In the genomic region with DNA sequence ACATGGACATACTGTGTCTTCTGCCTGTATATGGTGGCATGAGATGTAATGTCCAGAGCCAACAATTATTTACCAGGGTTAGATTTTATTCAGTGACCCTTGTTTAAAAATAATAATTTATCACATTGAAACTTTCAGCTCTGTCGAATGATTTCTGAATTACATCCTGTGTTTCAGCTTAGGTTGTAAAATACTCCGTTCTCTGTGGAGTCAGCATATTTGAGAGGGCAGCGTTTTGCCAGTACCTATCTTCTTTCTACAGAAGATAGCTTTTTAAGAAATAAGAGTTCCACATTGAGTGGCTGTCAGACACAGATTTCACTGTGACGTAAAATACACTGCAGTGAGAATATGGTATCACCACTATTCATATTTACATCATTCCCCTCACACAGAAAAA, we compare ENCODE assay signal across 23 cellular contexts.
"Had no signal": no experiment of that assay in that cellular context is flagged by ENCODE, and none has a peak within 500 bp of the region (broad histone marks: within the 10 kb centered on the region; RNA-seq: fewer than 3 reads in every experiment).

No MANE protein-coding gene starts in this region.

- H3K4me3 ChIP-seq: coronary artery, dorsolateral prefrontal cortex, esophagus muscularis mucosa, gastroesophageal sphincter, heart left ventricle, left lung, lower lobe of right lung, mucosa of descending colon had no signal

- H3K27me3 ChIP-seq: dorsolateral prefrontal cortex, esophagus muscularis mucosa, foreskin keratinocyte, gastroesophageal sphincter, heart left ventricle, left lung had no signal

- H3K27me3 Mint-ChIP-seq: naive B cell had no signal

- ATAC-seq: foreskin keratinocyte, gastroesophageal sphincter, heart left ventricle, left cardiac atrium, left lung, left ventricle myocardium superior, lower lobe of right lung had no signal

- H3K4me3 Mint-ChIP-seq: mesothelial cell of epicardium, naive B cell had no signal

- H3K27ac ChIP-seq: coronary artery, dorsolateral prefrontal cortex, esophagus muscularis mucosa, foreskin keratinocyte, gastroesophageal sphincter, heart left ventricle, left lung, lower lobe of right lung had no signal

- DNase-seq: dermis blood vessel endothelial cell; dorsolateral prefrontal cortex; effector CD4-positive, alpha-beta T cell; effector memory CD4-positive, alpha-beta T cell; foreskin keratinocyte; heart left ventricle; hippocampal formation; left cardiac atrium; left lung; left ventricle myocardium superior; lower lobe of right lung; mesenchymal stem cell; naive B cell had no signal

- FAIRE-seq: colon, endothelial cell of umbilical vein, frontal cortex, islet of Langerhans, keratinocyte had no signal

- H3K27ac Mint-ChIP-seq: mesothelial cell of epicardium, naive B cell had no signal

- H3K4me1 Mint-ChIP-seq: mesothelial cell of epicardium had no signal

- H3K4me1 ChIP-seq: esophagus muscularis mucosa, foreskin keratinocyte, gastroesophageal sphincter, heart left ventricle, left lung, lower lobe of right lung had no signal

- H3K9me3 ChIP-seq: esophagus muscularis mucosa, gastroesophageal sphincter, heart left ventricle, left lung, lower lobe of right lung, mucosa of descending colon had no signal

- H3K9me3 Mint-ChIP-seq: mesothelial cell of epicardium had no signal
